ENCODE assay signal across 1 cellular context in the genomic region with DNA sequence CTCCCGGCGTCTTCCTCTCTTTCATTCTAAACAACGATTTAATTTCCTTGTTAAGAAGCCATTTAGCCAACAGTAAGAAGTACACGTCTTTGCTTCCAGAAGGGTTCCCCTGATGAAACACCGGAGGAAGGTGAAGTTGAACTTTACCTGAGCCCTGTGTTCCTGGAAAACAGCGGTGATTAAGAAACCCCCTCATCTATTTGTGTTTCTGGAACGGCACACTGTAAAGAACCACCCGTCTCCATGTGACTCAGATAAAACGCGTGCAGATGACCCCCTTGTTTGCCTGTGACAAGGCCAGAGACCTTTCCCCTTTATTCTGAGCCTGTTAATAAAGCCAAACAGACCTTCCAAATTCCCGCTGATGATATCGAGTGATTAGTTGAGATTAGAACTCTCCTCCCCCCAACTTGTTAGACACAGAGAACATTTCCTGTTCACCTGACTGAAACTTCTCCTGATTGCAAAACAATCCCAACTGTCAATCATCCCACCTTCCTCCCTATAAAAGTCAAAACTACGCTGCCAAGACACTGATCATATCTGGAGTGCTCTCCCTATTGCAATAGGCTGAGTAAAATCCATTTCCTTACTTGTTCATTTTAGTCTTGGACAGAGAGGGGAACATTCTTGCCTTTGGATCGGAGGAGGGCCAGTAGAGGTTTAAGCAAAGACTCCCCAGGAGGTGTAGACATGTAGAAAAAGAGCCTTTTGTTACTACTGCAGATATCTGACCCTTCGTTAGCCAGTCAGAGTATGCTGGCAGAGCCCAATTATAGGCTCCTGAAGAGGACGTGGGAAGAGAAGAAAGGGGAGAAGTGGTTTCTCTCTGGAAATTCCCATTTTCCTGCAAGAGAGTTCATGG.
A peak's percentile ranks its signal among the peaks of the same experiment; 100 is the strongest.
TF ChIP-seq lines count a peak whose summit lies in the region.

No MANE protein-coding gene starts in this region.

TF ChIP-seq in HepG2, 621 proteins besides CTCF, POLR2A, EP300 and RAD21 (continued from another document and continues in another):
- peak; percentile 6; the same call in 1 of the 2 replicates for TF ChIP-seq CCDC6 (CRISPR knock-in tag; IDR thresholded peaks at IDR 0.05)
- TF ChIP-seq YEATS4 (CRISPR knock-in tag; IDR thresholded peaks at IDR 0.05; ENCODE audit: borderline replicate concordance): peak; percentile 6; the same call in 1 of the 2 replicates
- no peak for TF ChIP-seq IKZF4 (CRISPR knock-in tag; IDR thresholded peaks at IDR 0.05; ENCODE audit: borderline replicate concordance, low read depth, not compliant biosample characterization)
- TF ChIP-seq, protein P1, sequence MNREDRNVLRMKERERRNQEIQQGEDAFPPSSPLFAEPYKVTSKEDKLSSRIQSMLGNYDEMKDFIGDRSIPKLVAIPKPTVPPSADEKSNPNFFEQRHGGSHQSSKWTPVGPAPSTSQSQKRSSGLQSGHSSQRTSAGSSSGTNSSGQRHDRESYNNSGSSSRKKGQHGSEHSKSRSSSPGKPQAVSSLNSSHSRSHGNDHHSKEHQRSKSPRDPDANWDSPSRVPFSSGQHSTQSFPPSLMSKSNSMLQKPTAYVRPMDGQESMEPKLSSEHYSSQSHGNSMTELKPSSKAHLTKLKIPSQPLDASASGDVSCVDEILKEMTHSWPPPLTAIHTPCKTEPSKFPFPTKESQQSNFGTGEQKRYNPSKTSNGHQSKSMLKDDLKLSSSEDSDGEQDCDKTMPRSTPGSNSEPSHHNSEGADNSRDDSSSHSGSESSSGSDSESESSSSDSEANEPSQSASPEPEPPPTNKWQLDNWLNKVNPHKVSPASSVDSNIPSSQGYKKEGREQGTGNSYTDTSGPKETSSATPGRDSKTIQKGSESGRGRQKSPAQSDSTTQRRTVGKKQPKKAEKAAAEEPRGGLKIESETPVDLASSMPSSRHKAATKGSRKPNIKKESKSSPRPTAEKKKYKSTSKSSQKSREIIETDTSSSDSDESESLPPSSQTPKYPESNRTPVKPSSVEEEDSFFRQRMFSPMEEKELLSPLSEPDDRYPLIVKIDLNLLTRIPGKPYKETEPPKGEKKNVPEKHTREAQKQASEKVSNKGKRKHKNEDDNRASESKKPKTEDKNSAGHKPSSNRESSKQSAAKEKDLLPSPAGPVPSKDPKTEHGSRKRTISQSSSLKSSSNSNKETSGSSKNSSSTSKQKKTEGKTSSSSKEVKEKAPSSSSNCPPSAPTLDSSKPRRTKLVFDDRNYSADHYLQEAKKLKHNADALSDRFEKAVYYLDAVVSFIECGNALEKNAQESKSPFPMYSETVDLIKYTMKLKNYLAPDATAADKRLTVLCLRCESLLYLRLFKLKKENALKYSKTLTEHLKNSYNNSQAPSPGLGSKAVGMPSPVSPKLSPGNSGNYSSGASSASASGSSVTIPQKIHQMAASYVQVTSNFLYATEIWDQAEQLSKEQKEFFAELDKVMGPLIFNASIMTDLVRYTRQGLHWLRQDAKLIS (CRISPR knock-in tag; IDR thresholded peaks at IDR 0.05): 0 out of 2 replicates have a peak, but pooled peaks have one; percentile 2
- TF ChIP-seq ZSCAN20 (CRISPR knock-in tag; IDR thresholded peaks at IDR 0.05; ENCODE audit: borderline replicate concordance): 0 out of 2 replicates have a peak, but pooled peaks have one; percentile 21
- TF ChIP-seq, protein P2, sequence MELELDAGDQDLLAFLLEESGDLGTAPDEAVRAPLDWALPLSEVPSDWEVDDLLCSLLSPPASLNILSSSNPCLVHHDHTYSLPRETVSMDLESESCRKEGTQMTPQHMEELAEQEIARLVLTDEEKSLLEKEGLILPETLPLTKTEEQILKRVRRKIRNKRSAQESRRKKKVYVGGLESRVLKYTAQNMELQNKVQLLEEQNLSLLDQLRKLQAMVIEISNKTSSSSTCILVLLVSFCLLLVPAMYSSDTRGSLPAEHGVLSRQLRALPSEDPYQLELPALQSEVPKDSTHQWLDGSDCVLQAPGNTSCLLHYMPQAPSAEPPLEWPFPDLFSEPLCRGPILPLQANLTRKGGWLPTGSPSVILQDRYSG (CRISPR knock-in tag; IDR thresholded peaks at IDR 0.05): no peak; the same call in 1 of the 2 replicates
- no peak for TF ChIP-seq ZNF510 (CRISPR knock-in tag; IDR thresholded peaks at IDR 0.05; ENCODE audit: low read depth)
- TF ChIP-seq, protein P3, sequence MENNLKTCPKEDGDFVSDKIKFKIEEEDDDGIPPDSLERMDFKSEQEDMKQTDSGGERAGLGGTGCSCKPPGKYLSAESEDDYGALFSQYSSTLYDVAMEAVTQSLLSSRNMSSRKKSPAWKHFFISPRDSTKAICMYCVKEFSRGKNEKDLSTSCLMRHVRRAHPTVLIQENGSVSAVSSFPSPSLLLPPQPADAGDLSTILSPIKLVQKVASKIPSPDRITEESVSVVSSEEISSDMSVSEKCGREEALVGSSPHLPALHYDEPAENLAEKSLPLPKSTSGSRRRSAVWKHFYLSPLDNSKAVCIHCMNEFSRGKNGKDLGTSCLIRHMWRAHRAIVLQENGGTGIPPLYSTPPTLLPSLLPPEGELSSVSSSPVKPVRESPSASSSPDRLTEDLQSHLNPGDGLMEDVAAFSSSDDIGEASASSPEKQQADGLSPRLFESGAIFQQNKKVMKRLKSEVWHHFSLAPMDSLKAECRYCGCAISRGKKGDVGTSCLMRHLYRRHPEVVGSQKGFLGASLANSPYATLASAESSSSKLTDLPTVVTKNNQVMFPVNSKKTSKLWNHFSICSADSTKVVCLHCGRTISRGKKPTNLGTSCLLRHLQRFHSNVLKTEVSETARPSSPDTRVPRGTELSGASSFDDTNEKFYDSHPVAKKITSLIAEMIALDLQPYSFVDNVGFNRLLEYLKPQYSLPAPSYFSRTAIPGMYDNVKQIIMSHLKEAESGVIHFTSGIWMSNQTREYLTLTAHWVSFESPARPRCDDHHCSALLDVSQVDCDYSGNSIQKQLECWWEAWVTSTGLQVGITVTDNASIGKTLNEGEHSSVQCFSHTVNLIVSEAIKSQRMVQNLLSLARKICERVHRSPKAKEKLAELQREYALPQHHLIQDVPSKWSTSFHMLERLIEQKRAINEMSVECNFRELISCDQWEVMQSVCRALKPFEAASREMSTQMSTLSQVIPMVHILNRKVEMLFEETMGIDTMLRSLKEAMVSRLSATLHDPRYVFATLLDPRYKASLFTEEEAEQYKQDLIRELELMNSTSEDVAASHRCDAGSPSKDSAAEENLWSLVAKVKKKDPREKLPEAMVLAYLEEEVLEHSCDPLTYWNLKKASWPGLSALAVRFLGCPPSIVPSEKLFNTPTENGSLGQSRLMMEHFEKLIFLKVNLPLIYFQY (CRISPR knock-in tag; IDR thresholded peaks at IDR 0.05; ENCODE audit: borderline replicate concordance): peak; percentile 8; the same call in 1 of the 2 replicates
- no peak for TF ChIP-seq NFE2L1 (CRISPR knock-in tag; IDR thresholded peaks at IDR 0.05; ENCODE audit: borderline replicate concordance)
- peak; percentile 11; the same call in 1 of the 2 replicates for TF ChIP-seq GATAD1 (CRISPR knock-in tag; IDR thresholded peaks at IDR 0.05)
- TF ChIP-seq ZNF552 (CRISPR knock-in tag; IDR thresholded peaks at IDR 0.05; ENCODE audit: borderline replicate concordance): no peak
- TF ChIP-seq TCF7 (IDR thresholded peaks at IDR 0.05; ENCODE audit: low read depth): peak; percentile 36; the same call in 1 of the 2 replicates
- TF ChIP-seq, protein P4, sequence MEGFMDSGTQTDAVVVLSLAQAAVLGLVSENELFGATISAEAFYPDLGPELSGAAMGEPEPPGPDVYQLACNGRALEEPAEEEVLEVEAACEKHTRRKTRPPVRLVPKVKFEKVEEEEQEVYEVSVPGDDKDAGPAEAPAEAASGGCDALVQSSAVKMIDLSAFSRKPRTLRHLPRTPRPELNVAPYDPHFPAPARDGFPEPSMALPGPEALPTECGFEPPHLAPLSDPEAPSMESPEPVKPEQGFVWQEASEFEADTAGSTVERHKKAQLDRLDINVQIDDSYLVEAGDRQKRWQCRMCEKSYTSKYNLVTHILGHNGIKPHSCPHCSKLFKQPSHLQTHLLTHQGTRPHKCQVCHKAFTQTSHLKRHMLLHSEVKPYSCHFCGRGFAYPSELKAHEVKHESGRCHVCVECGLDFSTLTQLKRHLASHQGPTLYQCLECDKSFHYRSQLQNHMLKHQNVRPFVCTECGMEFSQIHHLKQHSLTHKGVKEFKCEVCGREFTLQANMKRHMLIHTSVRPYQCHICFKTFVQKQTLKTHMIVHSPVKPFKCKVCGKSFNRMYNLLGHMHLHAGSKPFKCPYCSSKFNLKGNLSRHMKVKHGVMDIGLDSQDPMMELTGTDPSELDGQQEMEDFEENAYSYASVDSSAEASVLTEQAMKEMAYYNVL (CRISPR knock-in tag; IDR thresholded peaks at IDR 0.05; ENCODE audit: borderline replicate concordance): peak; percentile 74; the same call in 1 of the 2 replicates
- TF ChIP-seq HMG20B (CRISPR knock-in tag; conservative IDR thresholded peaks at IDR 0.05): 0 out of 2 replicates have a peak, but pooled peaks have one; percentile 8
- TF ChIP-seq, protein P5, sequence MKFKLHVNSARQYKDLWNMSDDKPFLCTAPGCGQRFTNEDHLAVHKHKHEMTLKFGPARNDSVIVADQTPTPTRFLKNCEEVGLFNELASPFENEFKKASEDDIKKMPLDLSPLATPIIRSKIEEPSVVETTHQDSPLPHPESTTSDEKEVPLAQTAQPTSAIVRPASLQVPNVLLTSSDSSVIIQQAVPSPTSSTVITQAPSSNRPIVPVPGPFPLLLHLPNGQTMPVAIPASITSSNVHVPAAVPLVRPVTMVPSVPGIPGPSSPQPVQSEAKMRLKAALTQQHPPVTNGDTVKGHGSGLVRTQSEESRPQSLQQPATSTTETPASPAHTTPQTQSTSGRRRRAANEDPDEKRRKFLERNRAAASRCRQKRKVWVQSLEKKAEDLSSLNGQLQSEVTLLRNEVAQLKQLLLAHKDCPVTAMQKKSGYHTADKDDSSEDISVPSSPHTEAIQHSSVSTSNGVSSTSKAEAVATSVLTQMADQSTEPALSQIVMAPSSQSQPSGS (CRISPR knock-in tag; IDR thresholded peaks at IDR 0.05): no peak
- TF ChIP-seq CHD4 (IDR thresholded peaks at IDR 0.05; ENCODE audit: borderline replicate concordance, low read length): 0 out of 2 replicates have a peak, but pooled peaks have one; percentile 8
- TF ChIP-seq, protein P6, sequence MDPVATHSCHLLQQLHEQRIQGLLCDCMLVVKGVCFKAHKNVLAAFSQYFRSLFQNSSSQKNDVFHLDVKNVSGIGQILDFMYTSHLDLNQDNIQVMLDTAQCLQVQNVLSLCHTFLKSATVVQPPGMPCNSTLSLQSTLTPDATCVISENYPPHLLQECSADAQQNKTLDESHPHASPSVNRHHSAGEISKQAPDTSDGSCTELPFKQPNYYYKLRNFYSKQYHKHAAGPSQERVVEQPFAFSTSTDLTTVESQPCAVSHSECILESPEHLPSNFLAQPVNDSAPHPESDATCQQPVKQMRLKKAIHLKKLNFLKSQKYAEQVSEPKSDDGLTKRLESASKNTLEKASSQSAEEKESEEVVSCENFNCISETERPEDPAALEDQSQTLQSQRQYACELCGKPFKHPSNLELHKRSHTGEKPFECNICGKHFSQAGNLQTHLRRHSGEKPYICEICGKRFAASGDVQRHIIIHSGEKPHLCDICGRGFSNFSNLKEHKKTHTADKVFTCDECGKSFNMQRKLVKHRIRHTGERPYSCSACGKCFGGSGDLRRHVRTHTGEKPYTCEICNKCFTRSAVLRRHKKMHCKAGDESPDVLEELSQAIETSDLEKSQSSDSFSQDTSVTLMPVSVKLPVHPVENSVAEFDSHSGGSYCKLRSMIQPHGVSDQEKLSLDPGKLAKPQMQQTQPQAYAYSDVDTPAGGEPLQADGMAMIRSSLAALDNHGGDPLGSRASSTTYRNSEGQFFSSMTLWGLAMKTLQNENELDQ (CRISPR knock-in tag; IDR thresholded peaks at IDR 0.05; ENCODE audit: borderline replicate concordance): peak; percentile 45; the same call in 1 of the 2 replicates
- TF ChIP-seq SOX13 (IDR thresholded peaks at IDR 0.05): no peak
- peak in 1 of 2 experiments; percentile 11; a peak in 1 of 4 replicates for TF ChIP-seq SOX13 (CRISPR knock-in tag; conservative IDR thresholded peaks at IDR 0.05 in 1 of 2, IDR thresholded peaks at IDR 0.05 in 1 of 2)
- TF ChIP-seq SAFB2 (CRISPR knock-in tag; IDR thresholded peaks at IDR 0.05; ENCODE audit: borderline replicate concordance, low read depth): 0 out of 2 replicates have a peak, but pooled peaks have one; percentile 9
- TF ChIP-seq, protein P7, sequence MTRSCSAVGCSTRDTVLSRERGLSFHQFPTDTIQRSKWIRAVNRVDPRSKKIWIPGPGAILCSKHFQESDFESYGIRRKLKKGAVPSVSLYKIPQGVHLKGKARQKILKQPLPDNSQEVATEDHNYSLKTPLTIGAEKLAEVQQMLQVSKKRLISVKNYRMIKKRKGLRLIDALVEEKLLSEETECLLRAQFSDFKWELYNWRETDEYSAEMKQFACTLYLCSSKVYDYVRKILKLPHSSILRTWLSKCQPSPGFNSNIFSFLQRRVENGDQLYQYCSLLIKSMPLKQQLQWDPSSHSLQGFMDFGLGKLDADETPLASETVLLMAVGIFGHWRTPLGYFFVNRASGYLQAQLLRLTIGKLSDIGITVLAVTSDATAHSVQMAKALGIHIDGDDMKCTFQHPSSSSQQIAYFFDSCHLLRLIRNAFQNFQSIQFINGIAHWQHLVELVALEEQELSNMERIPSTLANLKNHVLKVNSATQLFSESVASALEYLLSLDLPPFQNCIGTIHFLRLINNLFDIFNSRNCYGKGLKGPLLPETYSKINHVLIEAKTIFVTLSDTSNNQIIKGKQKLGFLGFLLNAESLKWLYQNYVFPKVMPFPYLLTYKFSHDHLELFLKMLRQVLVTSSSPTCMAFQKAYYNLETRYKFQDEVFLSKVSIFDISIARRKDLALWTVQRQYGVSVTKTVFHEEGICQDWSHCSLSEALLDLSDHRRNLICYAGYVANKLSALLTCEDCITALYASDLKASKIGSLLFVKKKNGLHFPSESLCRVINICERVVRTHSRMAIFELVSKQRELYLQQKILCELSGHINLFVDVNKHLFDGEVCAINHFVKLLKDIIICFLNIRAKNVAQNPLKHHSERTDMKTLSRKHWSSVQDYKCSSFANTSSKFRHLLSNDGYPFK (CRISPR knock-in tag; IDR thresholded peaks at IDR 0.05; ENCODE audit: borderline replicate concordance): no peak
- no peak for TF ChIP-seq SMAD3 (CRISPR knock-in tag; IDR thresholded peaks at IDR 0.05)
- TF ChIP-seq, protein P8, sequence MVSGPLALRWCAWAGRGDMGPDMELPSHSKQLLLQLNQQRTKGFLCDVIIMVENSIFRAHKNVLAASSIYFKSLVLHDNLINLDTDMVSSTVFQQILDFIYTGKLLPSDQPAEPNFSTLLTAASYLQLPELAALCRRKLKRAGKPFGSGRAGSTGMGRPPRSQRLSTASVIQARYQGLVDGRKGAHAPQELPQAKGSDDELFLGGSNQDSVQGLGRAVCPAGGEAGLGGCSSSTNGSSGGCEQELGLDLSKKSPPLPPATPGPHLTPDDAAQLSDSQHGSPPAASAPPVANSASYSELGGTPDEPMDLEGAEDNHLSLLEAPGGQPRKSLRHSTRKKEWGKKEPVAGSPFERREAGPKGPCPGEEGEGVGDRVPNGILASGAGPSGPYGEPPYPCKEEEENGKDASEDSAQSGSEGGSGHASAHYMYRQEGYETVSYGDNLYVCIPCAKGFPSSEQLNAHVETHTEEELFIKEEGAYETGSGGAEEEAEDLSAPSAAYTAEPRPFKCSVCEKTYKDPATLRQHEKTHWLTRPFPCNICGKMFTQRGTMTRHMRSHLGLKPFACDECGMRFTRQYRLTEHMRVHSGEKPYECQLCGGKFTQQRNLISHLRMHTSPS (CRISPR knock-in tag; IDR thresholded peaks at IDR 0.05; ENCODE audit: low read depth): no peak
- peak; percentile 14; the same call in 1 of the 2 replicates for TF ChIP-seq GLI4 (CRISPR knock-in tag; IDR thresholded peaks at IDR 0.05; ENCODE audit: borderline replicate concordance)
